Comparison of ENCODE assay signal across 14 cellular contexts in genomic region chr11:20669833-20670684, GRCh38. TPM values are rescaled to one million over a fixed set of nuclear protein-coding genes. Genes with fewer than 3 reads are reported as not detected.
DNase-seq lines count a peak whose midpoint lies in the region; ATAC-seq and TF ChIP-seq lines count a peak whose summit lies in the region.
"Had no signal": no experiment of that assay in that cellular context is flagged by ENCODE, and none has a peak within 500 bp of the region (broad histone marks: within the 10 kb centered on the region; RNA-seq: fewer than 3 reads in every experiment).

No MANE protein-coding gene starts in this region.

- H3K4me1 ChIP-seq in A673 (ENCODE audit: insufficient read depth, low read length, poor library complexity, severe bottlenecking) (peaks cover 8% of the 10 kb centered on the region), H9 (ENCODE audit: insufficient read depth, low read length) (no peaks in the 10 kb centered on the region), mucosa of descending colon (ENCODE audit: low read depth) (peaks cover 3% of the 10 kb centered on the region)
- H3K4me1 ChIP-seq: SJSA1 had no signal

- WGBS in H9 (ENCODE audit: extremely low coverage, insufficient read length, low lambda C conversion rate) = no CpG with 5 or more reads among the region's 60 CpGs

- H2BK20ac ChIP-seq in H9 (ENCODE audit: low read depth, low read length, poor library complexity, severe bottlenecking) = no peak overlapping the region

- no peak overlapping the region for H3K23ac ChIP-seq in H9 (ENCODE audit: insufficient read length, low read depth, low read length)

- no peak overlapping the region for H2AFZ ChIP-seq in H9 (ENCODE audit: low read length)

- H2AK5ac ChIP-seq in H9 (ENCODE audit: insufficient read length, low read length) = no peak overlapping the region

- H3K27ac ChIP-seq in A673 (ENCODE audit: low read depth, low read length, poor library complexity, severe bottlenecking) (no peak overlapping the region), H9 (ENCODE audit: insufficient read length, low read depth, low read length) (no peak overlapping the region), dorsolateral prefrontal cortex (peak overlapping the region in 32 of 59 donors; percentile 1 to 71 (median 48))
- H3K27ac ChIP-seq: SJSA1 had no signal

- no peak overlapping the region for H4K8ac ChIP-seq in H9 (replicated peaks; ENCODE audit: insufficient read length, low read depth, low read length)

- intact Hi-C loops in A673 (cut with micrococcal nuclease; ENCODE audit: unreplicated experiment) (loop anchor here (5.0 kb wide), 1 partner anchor 202 kb away; no protein-coding TSS in a partner anchor), dorsolateral prefrontal cortex (cut with DNase I) (loop anchor here in 1 of 2 donors (10.0 kb wide), 1 partner anchor 1625 kb away; no protein-coding TSS in a partner anchor), mucosa of descending colon (cut with DNase I, micrococcal nuclease) (no loop called here)

- H3K9me3 ChIP-seq in A673 (ENCODE audit: low read depth, low read length, poor library complexity, severe bottlenecking) (no peaks in the 10 kb centered on the region), H9 (ENCODE audit: control insufficient read depth, low read depth, low read length) (no peaks in the 10 kb centered on the region), mucosa of descending colon (no peaks in the 10 kb centered on the region)
- H3K9me3 ChIP-seq: SJSA1 had no signal

- H3K56ac ChIP-seq in H9 (ENCODE audit: insufficient read length, low read depth, low read length) = no peak overlapping the region

- H4K5ac ChIP-seq in H9 (ENCODE audit: insufficient read length, low read depth, low read length) = no peak overlapping the region

- no peaks in the 10 kb centered on the region for H3K79me2 ChIP-seq in H9 (ENCODE audit: insufficient read depth, low read length)

- H3K36me3 ChIP-seq in A673 (ENCODE audit: insufficient read depth, low read length, poor library complexity, severe bottlenecking) (no peaks in the 10 kb centered on the region), mucosa of descending colon (ENCODE audit: low read depth) (no peaks in the 10 kb centered on the region)
- H3K36me3 ChIP-seq: SJSA1 had no signal

- no peak overlapping the region for H3T11ph ChIP-seq in H9 (ENCODE audit: low read length)

- peak overlapping the region; percentile 35 for H3K4me3 ChIP-seq in A673 (ENCODE audit: low read depth, low read length, poor library complexity, severe bottlenecking)
- H3K4me3 ChIP-seq in dorsolateral prefrontal cortex = peak overlapping the region; percentile 20 to 75 (median 58)
- H3K4me3 ChIP-seq in mucosa of descending colon = no peak overlapping the region
- H3K4me3 ChIP-seq: K562, SJSA1 had no signal

- no peak overlapping the region for H3K18ac ChIP-seq in H9 (ENCODE audit: insufficient read length, low read depth, low read length)

- BruUV-seq in A673 (replicated peaks; lab: Mats Ljungman, UMichigan) = no TSS peak

- H2BK12ac ChIP-seq in H9 (ENCODE audit: insufficient read length, low read depth, low read length) = no peak overlapping the region

- peak; percentile 10 for DNase-seq in A673 (ENCODE audit: low spot score)
- peak; percentile 38 for DNase-seq in H9
- DNase-seq in dorsolateral prefrontal cortex = peak in 3 of 10 donors; percentile 32 to 44 (median 42)
- no peak for DNase-seq in mucosa of descending colon
- no peak for DNase-seq in NCI-H2196 (lab: John Stamatoyannopoulos, UW; ENCODE audit: unreplicated experiment)
- DNase-seq in stimulated activated CD4-positive, alpha-beta T cell treated with anti-CD3 and anti-CD28 coated beads, Interleukin-4, amount 100 ng/mL, for 24 hours = no peak
- DNase-seq in NOMO-1 (lab: John Stamatoyannopoulos, UW; ENCODE audit: unreplicated experiment in 2 of 2) = no peak
- DNase-seq: activated CD4-positive, alpha-beta T cell treated with anti-CD3 and anti-CD28 coated beads, Interleukin-2, amount 50 U/mL, for 1 hour; effector memory CD4-positive, alpha-beta T cell; NCI-H226 had no signal

- H3K27me3 ChIP-seq in A673 (replicated peaks; ENCODE audit: insufficient read depth, low read depth, low read length, poor library complexity) (peaks cover 56% of the 10 kb centered on the region), H9 (ENCODE audit: insufficient read depth, low read length) (peaks cover 54% of the 10 kb centered on the region), dorsolateral prefrontal cortex (peaks cover 0 to 59% (median 26%) of the 10 kb centered on the region in 45 donors)

- no peak overlapping the region for H2BK15ac ChIP-seq in H9 (ENCODE audit: low read depth, low read length)

- no peak overlapping the region for H3K4ac ChIP-seq in H9 (ENCODE audit: low read depth, low read length)

- H3K79me1 ChIP-seq in H9 (ENCODE audit: insufficient read depth, low read depth, low read length, poor library complexity, severe bottlenecking) = no peaks in the 10 kb centered on the region

- H2BK5ac ChIP-seq in H9 (ENCODE audit: insufficient read length, low read length) = no peak overlapping the region

- H3K27ac Mint-ChIP-seq in H9 = 0 out of 7 replicates have a peak overlapping the region, but pooled peaks of 1 of the 3 experiments have one; percentile 11

- ATAC-seq in mucosa of descending colon (peak; percentile 13), esophagus mucosa (no peak)
- ATAC-seq: activated naive CD4-positive, alpha-beta T cell treated with anti-CD3 and anti-CD28 coated beads, Interleukin-2, amount 50 U/mL, for 72 hours; K562 had no signal

- H3K4me1 Mint-ChIP-seq in H9 = peaks cover 38% of the 10 kb centered on the region in 2 experiments

- TF ChIP-seq CTCF in A673 (conservative IDR thresholded peaks at IDR 0.05; ENCODE audit: low read depth, low read length) (no peak), H9 (conservative IDR thresholded peaks at IDR 0.05) (no peak), dorsolateral prefrontal cortex (IDR thresholded peaks at IDR 0.05 in 54 of 56, conservative IDR thresholded peaks at IDR 0.05 in 2 of 56; ENCODE audit: low read depth in 1 of 56, partially characterized antibody in 56 of 56) (no peak), mucosa of descending colon (IDR thresholded peaks at IDR 0.05) (no peak)

- H3K4me3 Mint-ChIP-seq in H9 = peak overlapping the region; percentile 72 to 87

- CTCF ChIA-PET in A673 (lab: Charles Lee) = no interaction called here

- H2BK120ac ChIP-seq in H9 (ENCODE audit: low read depth, low read length, poor library complexity, severe bottlenecking) = no peak overlapping the region

- H3K23me2 ChIP-seq in H9 (ENCODE audit: insufficient read length, low read depth, low read length, poor library complexity, severe bottlenecking) = peaks cover 21% of the 10 kb centered on the region

- no peaks in the 10 kb centered on the region; a peak in 1 of 7 replicates for H3K36me3 Mint-ChIP-seq in H9 (ENCODE audit: insufficient read depth in 1 of 3, low read depth in 3 of 3)

- H3K14ac ChIP-seq in H9 (ENCODE audit: insufficient read depth, low read length) = no peak overlapping the region

- H3K9ac ChIP-seq in H9 (ENCODE audit: extremely low read depth, insufficient read length, low read length) = no peak overlapping the region

- no peaks in the 10 kb centered on the region for H4K20me1 ChIP-seq in H9 (ENCODE audit: control insufficient read depth, insufficient read depth, insufficient read length)

- POLR2A ChIA-PET in A673 (lab: Charles Lee; ENCODE audit: low non-redundant PET) = no interaction called here

- peak overlapping the region; percentile 93 for H3K4me2 ChIP-seq in H9 (ENCODE audit: insufficient read depth, insufficient read length, low read length)

- no peak overlapping the region for H4K91ac ChIP-seq in H9 (ENCODE audit: insufficient read length, low read depth, low read length)

- H3K27me3 Mint-ChIP-seq in H9 (ENCODE audit: low read depth) = peaks cover 80% of the 10 kb centered on the region

- H3K9me3 Mint-ChIP-seq in H9 = no peaks in the 10 kb centered on the region; a peak in 2 of 5 replicates

RNA-seq across cellular contexts. Expression of gene NELL1, which starts 0.7 kb away (rescaled TPM):
- total RNA-seq in A673 (2021) (0.32 TPM in 1 of 2 replicates, not detected in the other), H9 (2021) (0.09 and 0.22 TPM in 2 replicates), dorsolateral prefrontal cortex (10 to 100 TPM; 15.1 to 81.1 (median 48.0) TPM), mucosa of descending colon (under 1 TPM; 0.20 to 0.73 (median 0.31) TPM), esophagus mucosa (not detected)
- total RNA-seq: activated naive CD4-positive, alpha-beta T cell treated with anti-CD3 and anti-CD28 coated beads, Interleukin-2, amount 50 U/mL, for 72 hours; K562; SJSA1 had no signal

Comparison
In these comparisons a context has a peak if more than half of its experiments do, and no peak if none do; other contexts are left out.
1. DNase-seq: peak in A673 (single experiment) and H9 (single experiment); none in mucosa of descending colon (0 of 3), NCI-H2196 (single experiment), stimulated activated CD4-positive, alpha-beta T cell treated with anti-CD3 and anti-CD28 coated beads, Interleukin-4, amount 100 ng/mL, for 24 hours (single experiment) and NOMO-1 (0 of 2).
2. H3K27ac ChIP-seq: peak in dorsolateral prefrontal cortex (32 of 59); none in A673 (single experiment) and H9 (single experiment).
3. RNA of gene NELL1, which starts 0.7 kb away (total RNA-seq): 15.1 to 81.1 TPM in dorsolateral prefrontal cortex; 0.32 TPM in A673, 0.20 to 0.73 TPM in mucosa of descending colon, 0.09 to 0.22 TPM in H9 and not detected in esophagus mucosa (single experiment); every median in the first group is over 4 times any median in the second.